1 cellular context compared by ENCODE assay signal in genomic region chr20:33444797-33445560, GRCh38.
A peak's percentile ranks its signal among the peaks of the same experiment; 100 is the strongest.
TF ChIP-seq lines count a peak whose summit lies in the region.

No MANE protein-coding gene starts in this region.

TF ChIP-seq in HepG2, 621 proteins besides CTCF, POLR2A, EP300 and RAD21 (continues in another document):
- TF ChIP-seq ZNF12 (CRISPR knock-in tag; IDR thresholded peaks at IDR 0.05) (no peak), SPEN (CRISPR knock-in tag; IDR thresholded peaks at IDR 0.05; ENCODE audit: low read depth) (no peak), NR3C1 (CRISPR knock-in tag; IDR thresholded peaks at IDR 0.05) (no peak), EEA1 (CRISPR knock-in tag; IDR thresholded peaks at IDR 0.05; ENCODE audit: borderline replicate concordance) (no peak), RNF2 (conservative IDR thresholded peaks at IDR 0.05; ENCODE audit: low read depth) (no peak), TP53 (CRISPR knock-in tag; conservative IDR thresholded peaks at IDR 0.05) (no peak), SETDB1 (CRISPR knock-in tag; IDR thresholded peaks at IDR 0.05; ENCODE audit: borderline replicate concordance) (no peak), E2F2 (CRISPR knock-in tag; IDR thresholded peaks at IDR 0.05; ENCODE audit: borderline replicate concordance) (no peak), CEBPB (IDR thresholded peaks at IDR 0.05; ENCODE audit: borderline replicate concordance, low read depth, low read length) (peak; percentile 89), ZMAT3 (CRISPR knock-in tag; conservative IDR thresholded peaks at IDR 0.05) (peak; percentile 15; the same call in 1 of the 2 replicates), HIC2 (CRISPR knock-in tag; IDR thresholded peaks at IDR 0.05; ENCODE audit: low read depth) (peak; percentile 55; the same call in 1 of the 2 replicates), NFIB (CRISPR knock-in tag; IDR thresholded peaks at IDR 0.05; ENCODE audit: borderline replicate concordance) (no peak), RARG (CRISPR knock-in tag; IDR thresholded peaks at IDR 0.05; ENCODE audit: low read depth) (no peak), CEBPG (CRISPR knock-in tag; IDR thresholded peaks at IDR 0.05) (peak; percentile 85), PTBP1 (IDR thresholded peaks at IDR 0.05; ENCODE audit: low read depth, low read length, poor library complexity, severe bottlenecking) (no peak), PLRG1 (conservative IDR thresholded peaks at IDR 0.05) (no peak), TFDP1 (CRISPR knock-in tag; IDR thresholded peaks at IDR 0.05; ENCODE audit: borderline replicate concordance) (no peak), KIAA2018 (CRISPR knock-in tag; IDR thresholded peaks at IDR 0.05; ENCODE audit: borderline replicate concordance) (no peak), ZBTB43 (CRISPR knock-in tag; conservative IDR thresholded peaks at IDR 0.05) (no peak), WIZ (CRISPR knock-in tag; IDR thresholded peaks at IDR 0.05) (no peak), CCAR2 (optimal IDR thresholded peaks at IDR 0.05; ENCODE audit: low read depth, low read length) (peak; percentile 59), SOX6 (IDR thresholded peaks at IDR 0.05) (no peak), SOX6 (CRISPR knock-in tag; IDR thresholded peaks at IDR 0.05) (no peak)
- TF ChIP-seq, protein P1, sequence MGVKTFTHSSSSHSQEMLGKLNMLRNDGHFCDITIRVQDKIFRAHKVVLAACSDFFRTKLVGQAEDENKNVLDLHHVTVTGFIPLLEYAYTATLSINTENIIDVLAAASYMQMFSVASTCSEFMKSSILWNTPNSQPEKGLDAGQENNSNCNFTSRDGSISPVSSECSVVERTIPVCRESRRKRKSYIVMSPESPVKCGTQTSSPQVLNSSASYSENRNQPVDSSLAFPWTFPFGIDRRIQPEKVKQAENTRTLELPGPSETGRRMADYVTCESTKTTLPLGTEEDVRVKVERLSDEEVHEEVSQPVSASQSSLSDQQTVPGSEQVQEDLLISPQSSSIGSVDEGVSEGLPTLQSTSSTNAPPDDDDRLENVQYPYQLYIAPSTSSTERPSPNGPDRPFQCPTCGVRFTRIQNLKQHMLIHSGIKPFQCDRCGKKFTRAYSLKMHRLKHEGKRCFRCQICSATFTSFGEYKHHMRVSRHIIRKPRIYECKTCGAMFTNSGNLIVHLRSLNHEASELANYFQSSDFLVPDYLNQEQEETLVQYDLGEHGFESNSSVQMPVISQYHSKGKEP (CRISPR knock-in tag; IDR thresholded peaks at IDR 0.05), result no peak
- TF ChIP-seq, protein P2, sequence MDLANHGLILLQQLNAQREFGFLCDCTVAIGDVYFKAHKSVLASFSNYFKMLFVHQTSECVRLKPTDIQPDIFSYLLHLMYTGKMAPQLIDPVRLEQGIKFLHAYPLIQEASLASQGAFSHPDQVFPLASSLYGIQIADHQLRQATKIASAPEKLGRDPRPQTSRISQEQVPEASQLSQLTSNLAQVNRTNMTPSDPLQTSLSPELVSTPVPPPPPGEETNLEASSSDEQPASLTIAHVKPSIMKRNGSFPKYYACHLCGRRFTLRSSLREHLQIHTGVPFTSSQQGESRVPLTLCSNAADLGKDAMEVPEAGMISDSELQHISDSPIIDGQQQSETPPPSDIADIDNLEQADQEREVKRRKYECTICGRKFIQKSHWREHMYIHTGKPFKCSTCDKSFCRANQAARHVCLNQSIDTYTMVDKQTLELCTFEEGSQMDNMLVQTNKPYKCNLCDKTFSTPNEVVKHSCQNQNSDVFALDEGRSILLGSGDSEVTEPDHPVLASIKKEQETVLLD (CRISPR knock-in tag; IDR thresholded peaks at IDR 0.05; ENCODE audit: low read depth), result no peak
- TF ChIP-seq, protein P3, sequence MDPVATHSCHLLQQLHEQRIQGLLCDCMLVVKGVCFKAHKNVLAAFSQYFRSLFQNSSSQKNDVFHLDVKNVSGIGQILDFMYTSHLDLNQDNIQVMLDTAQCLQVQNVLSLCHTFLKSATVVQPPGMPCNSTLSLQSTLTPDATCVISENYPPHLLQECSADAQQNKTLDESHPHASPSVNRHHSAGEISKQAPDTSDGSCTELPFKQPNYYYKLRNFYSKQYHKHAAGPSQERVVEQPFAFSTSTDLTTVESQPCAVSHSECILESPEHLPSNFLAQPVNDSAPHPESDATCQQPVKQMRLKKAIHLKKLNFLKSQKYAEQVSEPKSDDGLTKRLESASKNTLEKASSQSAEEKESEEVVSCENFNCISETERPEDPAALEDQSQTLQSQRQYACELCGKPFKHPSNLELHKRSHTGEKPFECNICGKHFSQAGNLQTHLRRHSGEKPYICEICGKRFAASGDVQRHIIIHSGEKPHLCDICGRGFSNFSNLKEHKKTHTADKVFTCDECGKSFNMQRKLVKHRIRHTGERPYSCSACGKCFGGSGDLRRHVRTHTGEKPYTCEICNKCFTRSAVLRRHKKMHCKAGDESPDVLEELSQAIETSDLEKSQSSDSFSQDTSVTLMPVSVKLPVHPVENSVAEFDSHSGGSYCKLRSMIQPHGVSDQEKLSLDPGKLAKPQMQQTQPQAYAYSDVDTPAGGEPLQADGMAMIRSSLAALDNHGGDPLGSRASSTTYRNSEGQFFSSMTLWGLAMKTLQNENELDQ (CRISPR knock-in tag; IDR thresholded peaks at IDR 0.05; ENCODE audit: borderline replicate concordance), result no peak
- TF ChIP-seq, protein P4, sequence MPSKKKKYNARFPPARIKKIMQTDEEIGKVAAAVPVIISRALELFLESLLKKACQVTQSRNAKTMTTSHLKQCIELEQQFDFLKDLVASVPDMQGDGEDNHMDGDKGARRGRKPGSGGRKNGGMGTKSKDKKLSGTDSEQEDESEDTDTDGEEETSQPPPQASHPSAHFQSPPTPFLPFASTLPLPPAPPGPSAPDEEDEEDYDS (CRISPR knock-in tag; IDR thresholded peaks at IDR 0.05), result no peak
- TF ChIP-seq, protein P5, sequence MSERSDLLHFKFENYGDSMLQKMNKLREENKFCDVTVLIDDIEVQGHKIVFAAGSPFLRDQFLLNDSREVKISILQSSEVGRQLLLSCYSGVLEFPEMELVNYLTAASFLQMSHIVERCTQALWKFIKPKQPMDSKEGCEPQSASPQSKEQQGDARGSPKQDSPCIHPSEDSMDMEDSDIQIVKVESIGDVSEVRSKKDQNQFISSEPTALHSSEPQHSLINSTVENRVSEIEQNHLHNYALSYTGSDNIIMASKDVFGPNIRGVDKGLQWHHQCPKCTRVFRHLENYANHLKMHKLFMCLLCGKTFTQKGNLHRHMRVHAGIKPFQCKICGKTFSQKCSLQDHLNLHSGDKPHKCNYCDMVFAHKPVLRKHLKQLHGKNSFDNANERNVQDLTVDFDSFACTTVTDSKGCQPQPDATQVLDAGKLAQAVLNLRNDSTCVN (CRISPR knock-in tag; IDR thresholded peaks at IDR 0.05; ENCODE audit: borderline replicate concordance), result no peak
- TF ChIP-seq, protein P6, sequence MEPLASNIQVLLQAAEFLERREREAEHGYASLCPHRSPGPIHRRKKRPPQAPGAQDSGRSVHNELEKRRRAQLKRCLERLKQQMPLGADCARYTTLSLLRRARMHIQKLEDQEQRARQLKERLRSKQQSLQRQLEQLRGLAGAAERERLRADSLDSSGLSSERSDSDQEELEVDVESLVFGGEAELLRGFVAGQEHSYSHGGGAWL (CRISPR knock-in tag; IDR thresholded peaks at IDR 0.05), result no peak
- TF ChIP-seq, protein P7, sequence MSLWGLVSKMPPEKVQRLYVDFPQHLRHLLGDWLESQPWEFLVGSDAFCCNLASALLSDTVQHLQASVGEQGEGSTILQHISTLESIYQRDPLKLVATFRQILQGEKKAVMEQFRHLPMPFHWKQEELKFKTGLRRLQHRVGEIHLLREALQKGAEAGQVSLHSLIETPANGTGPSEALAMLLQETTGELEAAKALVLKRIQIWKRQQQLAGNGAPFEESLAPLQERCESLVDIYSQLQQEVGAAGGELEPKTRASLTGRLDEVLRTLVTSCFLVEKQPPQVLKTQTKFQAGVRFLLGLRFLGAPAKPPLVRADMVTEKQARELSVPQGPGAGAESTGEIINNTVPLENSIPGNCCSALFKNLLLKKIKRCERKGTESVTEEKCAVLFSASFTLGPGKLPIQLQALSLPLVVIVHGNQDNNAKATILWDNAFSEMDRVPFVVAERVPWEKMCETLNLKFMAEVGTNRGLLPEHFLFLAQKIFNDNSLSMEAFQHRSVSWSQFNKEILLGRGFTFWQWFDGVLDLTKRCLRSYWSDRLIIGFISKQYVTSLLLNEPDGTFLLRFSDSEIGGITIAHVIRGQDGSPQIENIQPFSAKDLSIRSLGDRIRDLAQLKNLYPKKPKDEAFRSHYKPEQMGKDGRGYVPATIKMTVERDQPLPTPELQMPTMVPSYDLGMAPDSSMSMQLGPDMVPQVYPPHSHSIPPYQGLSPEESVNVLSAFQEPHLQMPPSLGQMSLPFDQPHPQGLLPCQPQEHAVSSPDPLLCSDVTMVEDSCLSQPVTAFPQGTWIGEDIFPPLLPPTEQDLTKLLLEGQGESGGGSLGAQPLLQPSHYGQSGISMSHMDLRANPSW (CRISPR knock-in tag; IDR thresholded peaks at IDR 0.05; ENCODE audit: borderline replicate concordance), result no peak
